In the genomic region with DNA sequence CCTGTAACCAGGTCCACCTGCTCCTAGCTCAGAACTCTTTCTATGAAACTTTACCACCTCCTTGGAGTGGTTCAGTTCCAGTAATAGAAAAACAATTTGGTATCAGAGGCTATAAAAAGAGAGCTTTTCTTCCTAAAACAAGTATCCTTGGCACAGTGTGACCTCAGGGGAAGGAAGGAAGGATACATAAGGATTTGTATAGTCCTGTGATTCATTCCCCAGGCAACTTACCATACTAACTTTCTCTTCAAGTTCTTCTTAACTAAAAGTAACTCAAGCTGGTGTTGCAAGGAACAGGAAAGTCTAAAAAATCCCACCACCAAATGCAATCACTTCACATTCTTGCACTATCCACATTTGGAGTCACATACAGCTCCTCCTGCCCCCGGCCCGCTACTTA, we compare ENCODE assay signal across 21 cellular contexts.
"Had no signal": no experiment of that assay in that cellular context is flagged by ENCODE, and none has a peak within 500 bp of the region (broad histone marks: within the 10 kb centered on the region; RNA-seq: fewer than 3 reads in every experiment).

No MANE protein-coding gene starts in this region.

- H3K9me3 Mint-ChIP-seq: activated B cell treated with CpG ODN at 0.5 μM for 24 hours; effector memory CD8-positive, alpha-beta T cell; naive B cell; T-cell had no signal

- H3K36me3 ChIP-seq: esophagus muscularis mucosa, gastroesophageal sphincter, heart left ventricle, sigmoid colon, thyroid gland had no signal

- H3K27me3 ChIP-seq: dorsolateral prefrontal cortex, esophagus muscularis mucosa, gastroesophageal sphincter, heart left ventricle, sigmoid colon, thyroid gland had no signal

- H3K27ac ChIP-seq: esophagus muscularis mucosa, gastroesophageal sphincter, heart left ventricle, sigmoid colon, thyroid gland had no signal

- H3K4me3 ChIP-seq: esophagus muscularis mucosa, gastroesophageal sphincter, heart left ventricle, sigmoid colon, thyroid gland had no signal

- H3K27ac Mint-ChIP-seq: activated B cell treated with CpG ODN at 0.5 μM for 24 hours, T-cell had no signal

- H3K9me3 ChIP-seq: esophagus muscularis mucosa, gastroesophageal sphincter, heart left ventricle, sigmoid colon, thyroid gland had no signal

- H3K4me3 Mint-ChIP-seq: activated B cell treated with CpG ODN at 0.5 μM for 24 hours; activated CD4-positive, alpha-beta T cell treated with anti-CD3 and anti-CD28 coated beads for 36 hours; brain; effector memory CD8-positive, alpha-beta T cell; naive B cell; T-cell had no signal

- H3K36me3 Mint-ChIP-seq: brain, naive B cell, T-cell had no signal

- H3K27me3 Mint-ChIP-seq: activated B cell treated with CpG ODN at 0.5 μM for 24 hours; activated CD4-positive, alpha-beta T cell treated with anti-CD3 and anti-CD28 coated beads for 36 hours; effector memory CD8-positive, alpha-beta T cell; naive B cell; T-cell had no signal

- ATAC-seq: activated CD4-positive, alpha-beta T cell treated with anti-CD3 and anti-CD28 coated beads for 36 hours; effector memory CD8-positive, alpha-beta T cell; gastroesophageal sphincter; heart left ventricle; left cardiac atrium; stimulated activated naive CD8-positive, alpha-beta T cell treated with anti-CD3 and anti-CD28 coated beads, Interleukin-15, Interleukin-2, amounts not matched to agents 100 U/mL and 50 U/mL, for 24 hours; T-cell had no signal

- DNase-seq: activated B cell treated with CpG ODN at 0.5 μM for 24 hours; activated CD4-positive, alpha-beta T cell treated with anti-CD3 and anti-CD28 coated beads for 36 hours; activated CD4-positive, alpha-beta T cell treated with anti-CD3 and anti-CD28 coated beads, Interleukin-2, amount 50 U/mL, for 4 hours; activated CD8-positive, alpha-beta memory T cell treated with anti-CD3 and anti-CD28 coated beads for 24 hours; activated CD8-positive, alpha-beta memory T cell treated with anti-CD3 and anti-CD28 coated beads, Interleukin-2, amount 50 U/mL, for 4 hours; activated gamma-delta T cell; activated naive CD4-positive, alpha-beta T cell treated with anti-CD3 and anti-CD28 coated beads, Interleukin-2, amount 50 U/mL, for 16 hours; effector memory CD8-positive, alpha-beta T cell; heart left ventricle; left cardiac atrium; naive B cell; stimulated activated CD4-positive, alpha-beta T cell treated with anti-CD3 and anti-CD28 coated beads, Interleukin-4, amount 100 ng/mL, for 1 hour; stimulated activated naive CD8-positive, alpha-beta T cell treated with anti-CD3 and anti-CD28 coated beads, Interleukin-15, Interleukin-2, amounts not matched to agents 100 U/mL and 50 U/mL, for 24 hours; substantia nigra; T-cell; thyroid gland had no signal
